In the genomic region with DNA sequence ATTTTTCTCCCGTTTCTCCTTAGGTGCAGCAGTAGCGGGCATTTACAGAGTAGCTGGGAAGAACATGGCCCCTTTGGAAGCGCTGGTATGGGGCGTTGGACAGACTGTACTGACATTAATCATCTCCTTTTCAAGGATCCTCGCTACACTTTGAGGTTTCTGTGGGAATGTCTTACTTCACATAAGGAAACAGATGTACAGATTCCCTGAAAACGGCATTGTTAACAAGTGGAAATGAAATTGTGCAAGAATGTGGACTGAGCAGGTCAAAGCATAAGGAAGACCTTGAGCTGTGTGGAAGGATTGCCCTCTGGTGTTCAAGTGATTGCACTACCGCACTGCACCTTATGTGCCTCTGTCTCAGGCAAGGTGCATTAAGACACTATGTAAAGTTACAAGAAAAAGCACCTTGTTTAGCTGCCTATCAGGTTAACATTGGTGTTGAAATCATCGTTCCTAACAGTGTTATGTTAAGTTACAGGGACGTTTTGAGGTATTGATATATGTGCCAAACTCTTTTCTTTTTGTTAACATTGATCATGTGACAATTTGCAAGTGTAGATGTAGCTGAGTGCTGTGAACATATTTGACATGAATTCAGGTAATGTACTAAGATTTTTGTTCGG, we compare ENCODE assay signal across 8 cellular contexts. TPM values are rescaled to one million over a fixed set of nuclear protein-coding genes. Genes with fewer than 3 reads are reported as not detected.
DNase-seq lines count a peak whose midpoint lies in the region; ATAC-seq and TF ChIP-seq lines count a peak whose summit lies in the region.

No MANE protein-coding gene starts in this region.

- peaks cover 5% of the 10 kb centered on the region for H3K4me1 Mint-ChIP-seq in progenitor cell of endocrine pancreas (ENCODE audit: low read depth)

- H3K4me3 Mint-ChIP-seq in progenitor cell of endocrine pancreas (ENCODE audit: low read depth): no peak overlapping the region

- H3K27ac Mint-ChIP-seq in progenitor cell of endocrine pancreas: no peak overlapping the region

- intact Hi-C loops in head of caudate nucleus (cut with DNase I): no loop called here

- H3K9me3 ChIP-seq in RWPE2 (ENCODE audit: severe bottlenecking): no peaks in the 10 kb centered on the region

- no peak overlapping the region for H3K4me3 ChIP-seq in RWPE2 (ENCODE audit: severe bottlenecking)

- no peaks in the 10 kb centered on the region for H3K27me3 Mint-ChIP-seq in progenitor cell of endocrine pancreas

- TF ChIP-seq CTCF in GM10266 (IDR thresholded peaks at IDR 0.05; ENCODE audit: control insufficient read depth, insufficient read depth, low read depth, missing control alignments) (peak; percentile 96), RWPE2 (IDR thresholded peaks at IDR 0.05; ENCODE audit: poor library complexity, severe bottlenecking) (peak; percentile 96), progenitor cell of endocrine pancreas (IDR thresholded peaks at IDR 0.05; ENCODE audit: unreplicated experiment) (peak; percentile 88)

- H3K36me3 ChIP-seq in RWPE2 (ENCODE audit: low read depth): no peaks in the 10 kb centered on the region

- no peak overlapping the region for H3K27ac ChIP-seq in RWPE2 (ENCODE audit: poor library complexity, severe bottlenecking)

- peak; percentile 93 for ATAC-seq in GM21786 (IDR thresholded peaks at IDR 0.05; ENCODE audit: unreplicated experiment)
- peak; percentile 100 for ATAC-seq in RWPE2 (ENCODE audit: low read depth)

- DNase-seq in GM10266 (ENCODE audit: extremely low spot score) (peak; percentile 61), KG1 (lab: John Stamatoyannopoulos, UW) (peak; percentile 44), RWPE2 (ENCODE audit: low spot score) (no peak), head of caudate nucleus (peak; percentile 18 to 86 (median 60)), progenitor cell of endocrine pancreas (ENCODE audit: low spot score, unreplicated experiment) (peak; percentile 24), cortex of kidney (lab: John Stamatoyannopoulos, UW) (no peak)
- DNase-seq in activated naive CD4-positive, alpha-beta T cell treated with anti-CD3 and anti-CD28 coated beads, Interleukin-2, amount 50 U/mL, for 16 hours: peak; percentile 40

- no peaks in the 10 kb centered on the region for H3K9me3 Mint-ChIP-seq in progenitor cell of endocrine pancreas (ENCODE audit: low read depth)

- H3K27me3 ChIP-seq in RWPE2 (ENCODE audit: insufficient read depth, poor library complexity, severe bottlenecking): no peaks in the 10 kb centered on the region

- H3K36me3 Mint-ChIP-seq in progenitor cell of endocrine pancreas (ENCODE audit: insufficient read depth): peaks cover 3% of the 10 kb centered on the region

- H3K4me1 ChIP-seq in RWPE2 (ENCODE audit: insufficient read depth, poor library complexity, severe bottlenecking): no peaks in the 10 kb centered on the region

RNA-seq across cellular contexts. Expression of gene TMEM170B, which starts 38.0 kb away (rescaled TPM):
- 7.3 and 7.6 TPM in 2 replicates for total RNA-seq in progenitor cell of endocrine pancreas

Comparison
In these comparisons a context has a peak if more than half of its experiments do, and no peak if none do; other contexts are left out.
1. DNase-seq: peak in GM10266 (single experiment), KG1 (single experiment), activated naive CD4-positive, alpha-beta T cell treated with anti-CD3 and anti-CD28 coated beads, Interleukin-2, amount 50 U/mL, for 16 hours (single experiment), head of caudate nucleus (42 of 42) and progenitor cell of endocrine pancreas (single experiment); none in RWPE2 (single experiment) and cortex of kidney (single experiment).
2. Peak in every context shown above with its lines, with median percentiles within 50 percentile points of each other: CTCF ChIP-seq.